In the genomic region with DNA sequence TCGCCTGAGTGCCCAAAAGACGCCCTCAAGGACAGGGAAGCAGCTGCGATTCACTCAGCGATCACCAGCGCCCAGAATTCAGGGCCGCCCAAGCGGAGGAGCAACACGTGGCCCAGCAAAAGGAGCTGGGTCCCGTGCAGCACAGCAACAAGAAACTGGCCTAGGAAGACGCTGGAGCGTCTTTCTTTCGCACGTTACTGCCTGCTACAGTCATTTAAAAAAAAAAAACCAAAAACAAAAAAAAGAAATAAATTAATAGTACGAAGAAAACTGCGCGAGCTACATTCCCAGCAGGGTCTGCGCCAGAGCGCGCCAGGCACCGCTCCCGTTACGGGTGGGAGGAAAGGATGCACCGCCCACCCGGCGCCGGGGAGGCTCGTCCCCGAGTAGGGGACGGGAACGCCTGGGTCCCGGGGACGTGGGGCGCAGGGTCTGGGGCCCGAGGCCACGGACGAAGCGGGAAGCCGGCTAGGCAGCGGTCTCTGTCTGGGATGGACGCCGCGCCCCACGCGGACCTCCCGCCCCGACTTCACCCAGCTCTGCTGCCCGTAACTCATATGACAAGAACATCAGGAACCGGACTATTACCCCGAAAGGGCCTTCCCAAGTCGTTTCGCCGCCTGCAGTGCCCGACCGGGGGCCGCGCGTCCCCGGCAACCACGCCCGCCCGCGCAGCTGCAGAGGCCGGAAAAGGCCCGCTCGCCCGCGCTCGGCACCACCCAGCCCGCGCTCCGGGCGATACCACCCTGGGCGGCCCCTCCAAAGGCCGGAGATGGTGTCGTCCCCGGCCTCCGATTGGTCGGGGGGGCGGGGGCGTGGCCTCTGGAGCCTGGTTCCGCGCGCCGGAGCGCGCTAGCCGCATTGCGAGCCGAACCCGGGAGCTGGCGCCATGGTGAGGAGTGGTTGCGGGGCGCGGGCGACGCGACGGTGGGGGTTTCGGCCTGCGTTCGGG, we compare ENCODE assay signal across 1 cellular context.
A peak's percentile ranks its signal among the peaks of the same experiment; 100 is the strongest.
TF ChIP-seq lines count a peak whose summit lies in the region.

A gene with protein sequence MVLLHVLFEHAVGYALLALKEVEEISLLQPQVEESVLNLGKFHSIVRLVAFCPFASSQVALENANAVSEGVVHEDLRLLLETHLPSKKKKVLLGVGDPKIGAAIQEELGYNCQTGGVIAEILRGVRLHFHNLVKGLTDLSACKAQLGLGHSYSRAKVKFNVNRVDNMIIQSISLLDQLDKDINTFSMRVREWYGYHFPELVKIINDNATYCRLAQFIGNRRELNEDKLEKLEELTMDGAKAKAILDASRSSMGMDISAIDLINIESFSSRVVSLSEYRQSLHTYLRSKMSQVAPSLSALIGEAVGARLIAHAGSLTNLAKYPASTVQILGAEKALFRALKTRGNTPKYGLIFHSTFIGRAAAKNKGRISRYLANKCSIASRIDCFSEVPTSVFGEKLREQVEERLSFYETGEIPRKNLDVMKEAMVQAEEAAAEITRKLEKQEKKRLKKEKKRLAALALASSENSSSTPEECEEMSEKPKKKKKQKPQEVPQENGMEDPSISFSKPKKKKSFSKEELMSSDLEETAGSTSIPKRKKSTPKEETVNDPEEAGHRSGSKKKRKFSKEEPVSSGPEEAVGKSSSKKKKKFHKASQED (plus strand): TSS at position 861 of the 952 bp plus-strand sequence. CDS start 29 bp downstream, at position 890.

TF ChIP-seq in HepG2, 621 proteins besides CTCF, POLR2A, EP300 and RAD21 (continued from another document and continues in another):
- TF ChIP-seq IRF1 (CRISPR knock-in tag; IDR thresholded peaks at IDR 0.05; ENCODE audit: low read depth) (peak; percentile 88; the same call in 1 of the 2 replicates), ZNF792 (CRISPR knock-in tag; IDR thresholded peaks at IDR 0.05) (peak; percentile 94; the same call in 1 of the 2 replicates), RELA (CRISPR knock-in tag; IDR thresholded peaks at IDR 0.05) (no peak), ZNF564 (CRISPR knock-in tag; IDR thresholded peaks at IDR 0.05) (peak; percentile 67), KDM4B (CRISPR knock-in tag; IDR thresholded peaks at IDR 0.05) (peak; percentile 77), ZSCAN9 (CRISPR knock-in tag; IDR thresholded peaks at IDR 0.05; ENCODE audit: borderline replicate concordance) (peak; percentile 86), HNRNPL (IDR thresholded peaks at IDR 0.05; ENCODE audit: low read depth, low read length) (no peak), ZNF180 (CRISPR knock-in tag; IDR thresholded peaks at IDR 0.05; ENCODE audit: borderline replicate concordance, low read depth) (peak; percentile 54; the same call in 1 of the 2 replicates), FOXJ3 (CRISPR knock-in tag; IDR thresholded peaks at IDR 0.05; ENCODE audit: borderline replicate concordance) (peak; percentile 85; the same call in 1 of the 2 replicates), MED13 (CRISPR knock-in tag; IDR thresholded peaks at IDR 0.05) (peak; percentile 41; the same call in 1 of the 2 replicates), ZNF616 (CRISPR knock-in tag; IDR thresholded peaks at IDR 0.05; ENCODE audit: low read depth) (peak; percentile 70; the same call in 1 of the 2 replicates), TBL1XR1 (IDR thresholded peaks at IDR 0.05; ENCODE audit: borderline replicate concordance, low read length, partially characterized antibody) (peak; percentile 57), FOXC1 (CRISPR knock-in tag; IDR thresholded peaks at IDR 0.05; ENCODE audit: borderline replicate concordance) (peak; percentile 91), ASH2L (IDR thresholded peaks at IDR 0.05; ENCODE audit: insufficient read length, low read depth, low read length) (peak; percentile 93), CREM (IDR thresholded peaks at IDR 0.05) (0 out of 2 replicates have a peak, but pooled peaks have one; percentile 4), CREM (CRISPR knock-in tag; IDR thresholded peaks at IDR 0.05) (no peak), ZNF646 (CRISPR knock-in tag; IDR thresholded peaks at IDR 0.05) (peak; percentile 54; the same call in 1 of the 2 replicates), ZNF558 (CRISPR knock-in tag; IDR thresholded peaks at IDR 0.05; ENCODE audit: borderline replicate concordance) (peak; percentile 98; the same call in 1 of the 2 replicates), HES4 (CRISPR knock-in tag; IDR thresholded peaks at IDR 0.05; ENCODE audit: borderline replicate concordance) (no peak), RXRA (CRISPR knock-in tag; IDR thresholded peaks at IDR 0.05) (peak; percentile 65), NPAS2 (CRISPR knock-in tag; IDR thresholded peaks at IDR 0.05; ENCODE audit: borderline replicate concordance) (no peak), MYNN (CRISPR knock-in tag; IDR thresholded peaks at IDR 0.05; ENCODE audit: low read depth) (0 out of 2 replicates have a peak, but pooled peaks have one; percentile 18), ZNF44 (CRISPR knock-in tag; IDR thresholded peaks at IDR 0.05) (0 out of 2 replicates have a peak, but pooled peaks have one; percentile 70), ZBTB21 (CRISPR knock-in tag; IDR thresholded peaks at IDR 0.05) (peak; percentile 8; the same call in 1 of the 2 replicates), POLR2AphosphoS2 (IDR thresholded peaks at IDR 0.05; ENCODE audit: low read depth, low read length) (peak; percentile 90), ETV6 (CRISPR knock-in tag; conservative IDR thresholded peaks at IDR 0.05) (peak; percentile 22; the same call in 1 of the 2 replicates), BORCS8-MEF2B (CRISPR knock-in tag; IDR thresholded peaks at IDR 0.05) (peak; percentile 95; the same call in 1 of the 2 replicates)
- TF ChIP-seq, protein P1, sequence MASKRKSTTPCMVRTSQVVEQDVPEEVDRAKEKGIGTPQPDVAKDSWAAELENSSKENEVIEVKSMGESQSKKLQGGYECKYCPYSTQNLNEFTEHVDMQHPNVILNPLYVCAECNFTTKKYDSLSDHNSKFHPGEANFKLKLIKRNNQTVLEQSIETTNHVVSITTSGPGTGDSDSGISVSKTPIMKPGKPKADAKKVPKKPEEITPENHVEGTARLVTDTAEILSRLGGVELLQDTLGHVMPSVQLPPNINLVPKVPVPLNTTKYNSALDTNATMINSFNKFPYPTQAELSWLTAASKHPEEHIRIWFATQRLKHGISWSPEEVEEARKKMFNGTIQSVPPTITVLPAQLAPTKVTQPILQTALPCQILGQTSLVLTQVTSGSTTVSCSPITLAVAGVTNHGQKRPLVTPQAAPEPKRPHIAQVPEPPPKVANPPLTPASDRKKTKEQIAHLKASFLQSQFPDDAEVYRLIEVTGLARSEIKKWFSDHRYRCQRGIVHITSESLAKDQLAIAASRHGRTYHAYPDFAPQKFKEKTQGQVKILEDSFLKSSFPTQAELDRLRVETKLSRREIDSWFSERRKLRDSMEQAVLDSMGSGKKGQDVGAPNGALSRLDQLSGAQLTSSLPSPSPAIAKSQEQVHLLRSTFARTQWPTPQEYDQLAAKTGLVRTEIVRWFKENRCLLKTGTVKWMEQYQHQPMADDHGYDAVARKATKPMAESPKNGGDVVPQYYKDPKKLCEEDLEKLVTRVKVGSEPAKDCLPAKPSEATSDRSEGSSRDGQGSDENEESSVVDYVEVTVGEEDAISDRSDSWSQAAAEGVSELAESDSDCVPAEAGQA (IDR thresholded peaks at IDR 0.05; ENCODE audit: low read depth), result no peak
- TF ChIP-seq, protein P1 (CRISPR knock-in tag; IDR thresholded peaks at IDR 0.05; ENCODE audit: borderline replicate concordance), result peak; percentile 15; the same call in 1 of the 2 replicates
- TF ChIP-seq, protein P2, sequence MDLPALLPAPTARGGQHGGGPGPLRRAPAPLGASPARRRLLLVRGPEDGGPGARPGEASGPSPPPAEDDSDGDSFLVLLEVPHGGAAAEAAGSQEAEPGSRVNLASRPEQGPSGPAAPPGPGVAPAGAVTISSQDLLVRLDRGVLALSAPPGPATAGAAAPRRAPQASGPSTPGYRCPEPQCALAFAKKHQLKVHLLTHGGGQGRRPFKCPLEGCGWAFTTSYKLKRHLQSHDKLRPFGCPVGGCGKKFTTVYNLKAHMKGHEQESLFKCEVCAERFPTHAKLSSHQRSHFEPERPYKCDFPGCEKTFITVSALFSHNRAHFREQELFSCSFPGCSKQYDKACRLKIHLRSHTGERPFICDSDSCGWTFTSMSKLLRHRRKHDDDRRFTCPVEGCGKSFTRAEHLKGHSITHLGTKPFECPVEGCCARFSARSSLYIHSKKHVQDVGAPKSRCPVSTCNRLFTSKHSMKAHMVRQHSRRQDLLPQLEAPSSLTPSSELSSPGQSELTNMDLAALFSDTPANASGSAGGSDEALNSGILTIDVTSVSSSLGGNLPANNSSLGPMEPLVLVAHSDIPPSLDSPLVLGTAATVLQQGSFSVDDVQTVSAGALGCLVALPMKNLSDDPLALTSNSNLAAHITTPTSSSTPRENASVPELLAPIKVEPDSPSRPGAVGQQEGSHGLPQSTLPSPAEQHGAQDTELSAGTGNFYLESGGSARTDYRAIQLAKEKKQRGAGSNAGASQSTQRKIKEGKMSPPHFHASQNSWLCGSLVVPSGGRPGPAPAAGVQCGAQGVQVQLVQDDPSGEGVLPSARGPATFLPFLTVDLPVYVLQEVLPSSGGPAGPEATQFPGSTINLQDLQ (CRISPR knock-in tag; IDR thresholded peaks at IDR 0.05), result peak; percentile 58
- TF ChIP-seq, protein P3, sequence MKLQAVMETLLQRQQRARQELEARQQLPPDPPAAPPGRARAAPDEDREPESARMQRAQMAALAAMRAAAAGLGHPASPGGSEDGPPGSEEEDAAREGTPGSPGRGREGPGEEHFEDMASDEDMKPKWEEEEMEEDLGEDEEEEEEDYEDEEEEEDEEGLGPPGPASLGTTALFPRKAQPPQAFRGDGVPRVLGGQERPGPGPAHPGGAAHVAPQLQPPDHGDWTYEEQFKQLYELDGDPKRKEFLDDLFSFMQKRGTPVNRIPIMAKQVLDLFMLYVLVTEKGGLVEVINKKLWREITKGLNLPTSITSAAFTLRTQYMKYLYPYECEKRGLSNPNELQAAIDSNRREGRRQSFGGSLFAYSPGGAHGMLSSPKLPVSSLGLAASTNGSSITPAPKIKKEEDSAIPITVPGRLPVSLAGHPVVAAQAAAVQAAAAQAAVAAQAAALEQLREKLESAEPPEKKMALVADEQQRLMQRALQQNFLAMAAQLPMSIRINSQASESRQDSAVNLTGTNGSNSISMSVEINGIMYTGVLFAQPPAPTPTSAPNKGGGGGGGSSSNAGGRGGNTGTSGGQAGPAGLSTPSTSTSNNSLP (IDR thresholded peaks at IDR 0.05; ENCODE audit: low read depth, low read length), result no peak
